Comparison of ENCODE assay signal across 28 cellular contexts in the genomic region with DNA sequence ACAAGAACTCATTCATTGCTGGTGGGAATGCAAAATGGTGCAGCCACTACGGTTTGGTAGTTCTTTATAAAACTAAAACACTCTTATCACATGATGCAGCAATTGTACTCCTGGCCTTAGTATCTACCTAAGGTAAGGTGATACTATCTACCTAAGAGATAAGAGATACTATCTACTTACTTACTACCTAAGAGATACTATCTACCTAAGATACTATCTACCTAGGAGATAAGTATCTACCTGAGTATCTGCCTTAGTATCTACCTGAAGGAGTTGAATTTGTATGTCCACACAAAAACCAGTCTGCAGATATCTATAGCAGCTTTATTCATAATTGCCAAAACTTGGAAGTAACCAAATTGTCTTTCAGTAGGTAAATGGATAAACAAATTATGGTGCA.
"Had no signal": no experiment of that assay in that cellular context is flagged by ENCODE, and none has a peak within 500 bp of the region (broad histone marks: within the 10 kb centered on the region; RNA-seq: fewer than 3 reads in every experiment).

No MANE protein-coding gene starts in this region.

- H3K9me3 ChIP-seq: adrenal gland, body of pancreas had no signal

- H3K27ac ChIP-seq: adrenal gland, body of pancreas had no signal

- ATAC-seq: activated CD8-positive, alpha-beta memory T cell treated with anti-CD3 and anti-CD28 coated beads, Interleukin-2, amount 10 ng/mL, durations not matched to agents 7 days and 5 days; activated CD8-positive, alpha-beta T cell treated with anti-CD3 and anti-CD28 coated beads, Interleukin-2, amount 10 ng/mL, durations not matched to agents 7 days and 5 days; activated naive CD8-positive, alpha-beta T cell treated with anti-CD3 and anti-CD28 coated beads, Interleukin-2, amount 50 U/mL, for 24 hours; body of pancreas; esophagus mucosa; T-helper 17 cell had no signal

- H3K4me3 ChIP-seq: adrenal gland, body of pancreas had no signal

- DNase-seq: activated CD4-positive, alpha-beta memory T cell treated with anti-CD3 and anti-CD28 coated beads for 36 hours; activated CD4-positive, alpha-beta T cell treated with anti-CD3 and anti-CD28 coated beads for 36 hours; activated CD4-positive, alpha-beta T cell treated with anti-CD3 and anti-CD28 coated beads, Interleukin-2, amount 10 ng/mL, durations not matched to agents 24 days and 14 days; activated CD4-positive, CD25-positive, alpha-beta regulatory T cell; activated CD4-positive, CD25-positive, alpha-beta regulatory T cell treated with anti-CD3 and anti-CD28 coated beads, Interleukin-2, amount 50 U/mL, for 72 hours; activated CD8-positive, alpha-beta memory T cell treated with anti-CD3 and anti-CD28 coated beads, Interleukin-2, amount 10 ng/mL, durations not matched to agents 7 days and 5 days; activated CD8-positive, alpha-beta memory T cell treated with anti-CD3 and anti-CD28 coated beads, Interleukin-2, amount 50 U/mL, for 4 hours; activated CD8-positive, alpha-beta T cell treated with anti-CD3 and anti-CD28 coated beads, Interleukin-2, amount 10 ng/mL, durations not matched to agents 7 days and 5 days; activated effector memory CD4-positive, alpha-beta T cell treated with anti-CD3 and anti-CD28 coated beads, Interleukin-2, amount 50 U/mL, for 16 hours; activated naive CD4-positive, alpha-beta T cell treated with anti-CD3 and anti-CD28 coated beads for 36 hours; activated naive CD8-positive, alpha-beta T cell treated with anti-CD3 and anti-CD28 coated beads for 36 hours; activated naive CD8-positive, alpha-beta T cell treated with anti-CD3 and anti-CD28 coated beads, Interleukin-2, amount 50 U/mL, for 24 hours; activated T-cell treated with anti-CD3 and anti-CD28 coated beads, Interleukin-2, amount 50 U/mL, for 1 hour; activated T-cell treated with anti-CD3 and anti-CD28 coated beads, Interleukin-2, amount 50 U/mL, for 48 hours; adrenal gland; amygdala; aorta; body of pancreas; caudate nucleus; effector CD8-positive, alpha-beta T cell; endodermal cell; foreskin fibroblast; head of caudate nucleus; T-helper 17 cell; T1000 had no signal

- H3K27me3 ChIP-seq: adrenal gland, body of pancreas had no signal

- H3K36me3 ChIP-seq: adrenal gland had no signal

- FAIRE-seq: colon, frontal cortex had no signal
